ENCODE assay signal across 1 cellular context in the genomic region with DNA sequence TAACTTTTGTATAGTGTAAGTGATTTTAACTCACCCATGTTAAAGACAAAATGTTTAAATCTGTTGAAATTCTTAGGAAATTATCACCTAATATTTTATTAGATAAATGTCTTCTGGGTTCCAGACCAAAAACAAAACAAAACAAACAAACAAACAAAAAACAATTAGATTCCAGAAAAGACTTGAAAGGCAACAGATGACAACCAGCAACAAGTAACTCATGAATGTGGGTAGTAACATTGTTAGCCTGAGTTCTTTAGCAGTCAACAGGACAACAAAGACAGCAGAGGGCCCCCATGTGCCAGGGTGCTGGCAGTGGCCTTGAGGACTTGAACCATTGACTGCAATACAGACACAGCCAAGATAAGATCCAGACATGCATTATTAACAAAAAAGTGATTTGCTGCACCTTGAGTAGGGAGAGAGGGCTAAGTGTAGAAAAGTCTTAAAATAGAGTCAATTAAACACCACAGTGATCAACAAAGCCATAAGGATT.
TF ChIP-seq lines count a peak whose summit lies in the region.

No MANE protein-coding gene starts in this region.

TF ChIP-seq in GM23338, 12 proteins besides CTCF, POLR2A, EP300 and RAD21 (continued from another document):
- TF ChIP-seq CREB1 (CRISPR knock-in tag; IDR thresholded peaks at IDR 0.05; ENCODE audit: low read depth) (no peak), ZNF331 (CRISPR knock-in tag; IDR thresholded peaks at IDR 0.05; ENCODE audit: low read depth) (no peak), ZNF114 (CRISPR knock-in tag; IDR thresholded peaks at IDR 0.05) (no peak)
